9 cellular contexts compared by ENCODE assay signal in genomic region chr1:113042336-113043143, GRCh38. TPM values are rescaled to one million over a fixed set of nuclear protein-coding genes. Genes with fewer than 3 reads are reported as not detected.
A peak's percentile ranks its signal among the peaks of the same experiment; 100 is the strongest.
DNase-seq lines count a peak whose midpoint lies in the region; ATAC-seq, FAIRE-seq and TF ChIP-seq lines count a peak whose summit lies in the region.
"Had no signal": no experiment of that assay in that cellular context is flagged by ENCODE, and none has a peak within 500 bp of the region (broad histone marks: within the 10 kb centered on the region; RNA-seq: fewer than 3 reads in every experiment).

No MANE protein-coding gene starts in this region.

- TF ChIP-seq CTCF in GM12872 (IDR thresholded peaks at IDR 0.05; ENCODE audit: insufficient read depth, low read depth, low read length), result peak; percentile 68
- TF ChIP-seq CTCF in astrocyte (IDR thresholded peaks at IDR 0.05; ENCODE audit: insufficient read depth, low read depth, low read length), result peak; percentile 22
- peak; percentile 56 to 79 for TF ChIP-seq CTCF in right atrium auricular region (IDR thresholded peaks at IDR 0.05)

- H3K27ac ChIP-seq in astrocyte (ENCODE audit: low read depth, low read length) (peak overlapping the region; percentile 39), right atrium auricular region (no peak overlapping the region)

- ATAC-seq in HG03135 (IDR thresholded peaks at IDR 0.05; ENCODE audit: unreplicated experiment) (peak; percentile 77), GM18505 (IDR thresholded peaks at IDR 0.05; ENCODE audit: unreplicated experiment) (no peak)

- H3K4me1 ChIP-seq in astrocyte (ENCODE audit: insufficient read depth, low read length), result peaks cover 18% of the 10 kb centered on the region
- H3K4me1 ChIP-seq in right atrium auricular region, result peaks cover 0 to 19% of the 10 kb centered on the region in 2 donors

- H3K27me3 ChIP-seq in astrocyte (ENCODE audit: insufficient read depth, low read length) (no peaks in the 10 kb centered on the region), right atrium auricular region (no peaks in the 10 kb centered on the region)

- peak; percentile 77 for FAIRE-seq in astrocyte (lab: Jason Lieb, UNC)

- peak overlapping the region; percentile 36 for H3K4me3 Mint-ChIP-seq in astrocyte (ENCODE audit: unreplicated experiment)
- H3K4me3 Mint-ChIP-seq: stimulated activated naive CD8-positive, alpha-beta T cell treated with anti-CD3 and anti-CD28 coated beads, Interleukin-15, Interleukin-2, amounts not matched to agents 100 ng/mL and 50 ng/mL, for 24 hours had no signal

- peak overlapping the region; percentile 36 for H2AFZ ChIP-seq in astrocyte (ENCODE audit: low read depth, low read length)

- H3K36me3 ChIP-seq in astrocyte (ENCODE audit: insufficient read depth, low read length) (no peaks in the 10 kb centered on the region), right atrium auricular region (no peaks in the 10 kb centered on the region)

- H3K36me3 Mint-ChIP-seq in astrocyte (ENCODE audit: low read depth, unreplicated experiment), result no peaks in the 10 kb centered on the region

- H3K9me3 Mint-ChIP-seq in astrocyte (ENCODE audit: unreplicated experiment), result no peaks in the 10 kb centered on the region
- H3K9me3 Mint-ChIP-seq: stimulated activated naive CD8-positive, alpha-beta T cell treated with anti-CD3 and anti-CD28 coated beads, Interleukin-15, Interleukin-2, amounts not matched to agents 100 ng/mL and 50 ng/mL, for 24 hours had no signal

- no peaks in the 10 kb centered on the region for H3K27me3 Mint-ChIP-seq in astrocyte (ENCODE audit: low read depth, unreplicated experiment)

- DNase-seq in AG08395 (ENCODE audit: low spot score), result peak; percentile 91
- DNase-seq in NOMO-1 (lab: John Stamatoyannopoulos, UW; ENCODE audit: unreplicated experiment in 2 of 2), result peak; percentile 86 to 90
- DNase-seq in astrocyte (ENCODE audit: low read depth), result peak; percentile 88
- DNase-seq in right atrium auricular region (ENCODE audit: low spot score), result peak; percentile 86
- peak; percentile 96 for DNase-seq in pons (ENCODE audit: low spot score)

- no peaks in the 10 kb centered on the region for H4K20me1 ChIP-seq in astrocyte (ENCODE audit: insufficient read depth, low read length)

- H3K4me1 Mint-ChIP-seq in astrocyte (ENCODE audit: low read depth, unreplicated experiment), result peaks cover 20% of the 10 kb centered on the region

- peak overlapping the region; percentile 47 for H3K9ac ChIP-seq in astrocyte (ENCODE audit: low read length)

- H3K27ac Mint-ChIP-seq in astrocyte (ENCODE audit: unreplicated experiment), result peak overlapping the region; percentile 82

- H3K4me3 ChIP-seq in astrocyte (ENCODE audit: insufficient read depth, low read depth, low read length), result no peak overlapping the region
- H3K4me3 ChIP-seq in right atrium auricular region, result no peak overlapping the region

- TF ChIP-seq POLR2A in GM18505 (IDR thresholded peaks at IDR 0.05; ENCODE audit: borderline replicate concordance, extremely low read depth, insufficient read depth, insufficient read length), result no peak

- H3K79me2 ChIP-seq in astrocyte (ENCODE audit: insufficient read depth, low read length), result no peaks in the 10 kb centered on the region

- peak overlapping the region; percentile 80 for H3K4me2 ChIP-seq in astrocyte (ENCODE audit: low read length)

- H3K9me3 ChIP-seq in astrocyte (ENCODE audit: insufficient read depth, low read depth, low read length) (no peaks in the 10 kb centered on the region), right atrium auricular region (no peaks in the 10 kb centered on the region)

RNA-seq across cellular contexts. Expression of gene LRIG2, which starts 30.5 kb away (rescaled TPM):
- 13.6 and 14.2 TPM in 2 replicates for total RNA-seq in astrocyte
- total RNA-seq in right atrium auricular region, result 10 to 100 TPM in 1 of 2 donors, 1 to 10 TPM in 1; 7.1 to 10.4 TPM
